In the genomic region with DNA sequence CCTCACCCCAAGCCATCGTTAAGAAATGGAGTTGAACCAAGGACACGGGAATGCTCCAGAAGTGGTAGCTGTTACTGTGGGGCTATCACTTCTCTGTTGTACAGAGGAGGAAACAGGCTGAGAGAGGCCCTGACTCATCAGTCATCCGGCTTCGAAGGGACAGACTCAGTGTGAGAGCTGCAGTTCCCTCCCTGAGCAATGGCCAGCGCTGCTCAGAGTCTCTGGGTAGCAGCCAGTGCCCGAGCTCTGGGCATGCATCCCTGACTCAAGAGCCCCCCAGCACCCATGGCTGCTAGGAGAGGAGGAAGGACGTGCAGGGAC, we compare ENCODE assay signal across 13 cellular contexts.
DNase-seq lines count a peak whose midpoint lies in the region; ATAC-seq and TF ChIP-seq lines count a peak whose summit lies in the region.
"Had no signal": no experiment of that assay in that cellular context is flagged by ENCODE, and none has a peak within 500 bp of the region (broad histone marks: within the 10 kb centered on the region; RNA-seq: fewer than 3 reads in every experiment).

No MANE protein-coding gene starts in this region.

- TF ChIP-seq EP300 in tibial nerve (IDR thresholded peaks at IDR 0.05), result no peak

- H3K27me3 ChIP-seq in HAP-1 (ENCODE audit: low read depth) (no peaks in the 10 kb centered on the region), tibial nerve (no peaks in the 10 kb centered on the region)
- H3K27me3 ChIP-seq: upper lobe of left lung had no signal

- no peak overlapping the region for H3K27ac ChIP-seq in tibial nerve
- H3K27ac ChIP-seq: upper lobe of left lung had no signal

- no peak for DNase-seq in activated naive CD8-positive, alpha-beta T cell treated with anti-CD3 and anti-CD28 coated beads, Interleukin-2, amount 10 ng/mL, durations not matched to agents 7 days and 5 days
- no peak for DNase-seq in activated naive CD8-positive, alpha-beta T cell treated with anti-CD3 and anti-CD28 coated beads, Interleukin-2, amount 50 U/mL, for 24 hours
- peak; percentile 18 for DNase-seq in astrocyte of the cerebellum (ENCODE audit: low read depth)
- peak; percentile 24 for DNase-seq in globus pallidus (ENCODE audit: low spot score)
- DNase-seq in stimulated activated effector memory CD8-positive, alpha-beta T cell treated with anti-CD3 and anti-CD28 coated beads, Interleukin-12 subunit alpha, Interleukin-12 subunit beta, amount 100 ng/mL, for 72 hours (ENCODE audit: low spot score in 2 of 2), result no peak
- DNase-seq in HAP-1 (ENCODE audit: low spot score in 2 of 2), result no peak
- no peak for DNase-seq in inferior parietal cortex (ENCODE audit: extremely low spot score)
- no peak for DNase-seq in tibial nerve (ENCODE audit: low spot score in 2 of 2)
- DNase-seq: DND-41; effector memory CD8-positive, alpha-beta T cell; OCI-M1 had no signal

- peaks cover 1% of the 10 kb centered on the region for H3K36me3 Mint-ChIP-seq in activated naive CD8-positive, alpha-beta T cell treated with anti-CD3 and anti-CD28 coated beads, Interleukin-2, amount 10 ng/mL, durations not matched to agents 7 days and 5 days
- H3K36me3 Mint-ChIP-seq in activated naive CD8-positive, alpha-beta T cell treated with anti-CD3 and anti-CD28 coated beads, Interleukin-2, amount 50 U/mL, for 24 hours (ENCODE audit: low read depth), result peaks cover 7% of the 10 kb centered on the region
- H3K36me3 Mint-ChIP-seq in stimulated activated effector memory CD8-positive, alpha-beta T cell treated with anti-CD3 and anti-CD28 coated beads, Interleukin-12 subunit alpha, Interleukin-12 subunit beta, amount 100 ng/mL, for 72 hours, result peaks cover 42% of the 10 kb centered on the region

- H3K9me3 ChIP-seq in HAP-1 (no peaks in the 10 kb centered on the region), tibial nerve (no peaks in the 10 kb centered on the region)
- H3K9me3 ChIP-seq: upper lobe of left lung had no signal

- no peak overlapping the region for H3K4me3 Mint-ChIP-seq in activated naive CD8-positive, alpha-beta T cell treated with anti-CD3 and anti-CD28 coated beads, Interleukin-2, amount 10 ng/mL, durations not matched to agents 7 days and 5 days
- H3K4me3 Mint-ChIP-seq in activated naive CD8-positive, alpha-beta T cell treated with anti-CD3 and anti-CD28 coated beads, Interleukin-2, amount 50 U/mL, for 24 hours, result no peak overlapping the region
- no peak overlapping the region for H3K4me3 Mint-ChIP-seq in stimulated activated effector memory CD8-positive, alpha-beta T cell treated with anti-CD3 and anti-CD28 coated beads, Interleukin-12 subunit alpha, Interleukin-12 subunit beta, amount 100 ng/mL, for 72 hours
- H3K4me3 Mint-ChIP-seq: effector memory CD8-positive, alpha-beta T cell had no signal

- H3K36me3 ChIP-seq in HAP-1 (replicated peaks), result no peaks in the 10 kb centered on the region
- peaks cover 0 to 43% (median 0%) of the 10 kb centered on the region in 3 donors for H3K36me3 ChIP-seq in tibial nerve

- no peaks in the 10 kb centered on the region for H3K27me3 Mint-ChIP-seq in activated naive CD8-positive, alpha-beta T cell treated with anti-CD3 and anti-CD28 coated beads, Interleukin-2, amount 10 ng/mL, durations not matched to agents 7 days and 5 days
- no peaks in the 10 kb centered on the region for H3K27me3 Mint-ChIP-seq in activated naive CD8-positive, alpha-beta T cell treated with anti-CD3 and anti-CD28 coated beads, Interleukin-2, amount 50 U/mL, for 24 hours
- H3K27me3 Mint-ChIP-seq: effector memory CD8-positive, alpha-beta T cell had no signal

- POLR2A ChIA-PET in activated naive CD8-positive, alpha-beta T cell treated with anti-CD3 and anti-CD28 coated beads, Interleukin-2, amount 10 ng/mL, durations not matched to agents 7 days and 5 days (lab: Charles Lee), result no interaction called here

- no peak for TF ChIP-seq POLR2A in tibial nerve (IDR thresholded peaks at IDR 0.05)

- no peaks in the 10 kb centered on the region for H3K4me1 ChIP-seq in HAP-1
- H3K4me1 ChIP-seq in tibial nerve, result peaks cover 0 to 22% (median 0%) of the 10 kb centered on the region in 4 donors
- H3K4me1 ChIP-seq: upper lobe of left lung had no signal

- WGBS in tibial nerve, 2 donors, result 82 to 90% methylated on average over 7 of the region's 7 CpGs

- ATAC-seq in activated naive CD8-positive, alpha-beta T cell treated with anti-CD3 and anti-CD28 coated beads, Interleukin-2, amount 10 ng/mL, durations not matched to agents 7 days and 5 days (ENCODE audit: low read depth), result no peak
- ATAC-seq in activated naive CD8-positive, alpha-beta T cell treated with anti-CD3 and anti-CD28 coated beads, Interleukin-2, amount 50 U/mL, for 24 hours, result no peak
- ATAC-seq in stimulated activated effector memory CD8-positive, alpha-beta T cell treated with anti-CD3 and anti-CD28 coated beads, Interleukin-12 subunit alpha, Interleukin-12 subunit beta, amount 100 ng/mL, for 72 hours, result no peak
- ATAC-seq: effector memory CD8-positive, alpha-beta T cell; right cardiac atrium had no signal

- in situ Hi-C loops in astrocyte of the cerebellum (cut with HindIII; ENCODE audit: low sequenced_read_pairs) (no loop called here), HAP-1 (cut with MboI; ENCODE audit: low sequenced_read_pairs) (no loop called here)

- H3K27ac Mint-ChIP-seq in activated naive CD8-positive, alpha-beta T cell treated with anti-CD3 and anti-CD28 coated beads, Interleukin-2, amount 10 ng/mL, durations not matched to agents 7 days and 5 days, result peak overlapping the region; percentile 30
- no peak overlapping the region for H3K27ac Mint-ChIP-seq in activated naive CD8-positive, alpha-beta T cell treated with anti-CD3 and anti-CD28 coated beads, Interleukin-2, amount 50 U/mL, for 24 hours
- peak overlapping the region; percentile 90 for H3K27ac Mint-ChIP-seq in stimulated activated effector memory CD8-positive, alpha-beta T cell treated with anti-CD3 and anti-CD28 coated beads, Interleukin-12 subunit alpha, Interleukin-12 subunit beta, amount 100 ng/mL, for 72 hours

- peaks cover 13% of the 10 kb centered on the region for H3K4me1 Mint-ChIP-seq in activated naive CD8-positive, alpha-beta T cell treated with anti-CD3 and anti-CD28 coated beads, Interleukin-2, amount 10 ng/mL, durations not matched to agents 7 days and 5 days
- peaks cover 10% of the 10 kb centered on the region for H3K4me1 Mint-ChIP-seq in activated naive CD8-positive, alpha-beta T cell treated with anti-CD3 and anti-CD28 coated beads, Interleukin-2, amount 50 U/mL, for 24 hours
- H3K4me1 Mint-ChIP-seq in stimulated activated effector memory CD8-positive, alpha-beta T cell treated with anti-CD3 and anti-CD28 coated beads, Interleukin-12 subunit alpha, Interleukin-12 subunit beta, amount 100 ng/mL, for 72 hours, result peaks cover 56% of the 10 kb centered on the region

- no peaks in the 10 kb centered on the region for H3K9me3 Mint-ChIP-seq in activated naive CD8-positive, alpha-beta T cell treated with anti-CD3 and anti-CD28 coated beads, Interleukin-2, amount 10 ng/mL, durations not matched to agents 7 days and 5 days
- no peaks in the 10 kb centered on the region for H3K9me3 Mint-ChIP-seq in activated naive CD8-positive, alpha-beta T cell treated with anti-CD3 and anti-CD28 coated beads, Interleukin-2, amount 50 U/mL, for 24 hours
- H3K9me3 Mint-ChIP-seq in stimulated activated effector memory CD8-positive, alpha-beta T cell treated with anti-CD3 and anti-CD28 coated beads, Interleukin-12 subunit alpha, Interleukin-12 subunit beta, amount 100 ng/mL, for 72 hours, result no peaks in the 10 kb centered on the region
- H3K9me3 Mint-ChIP-seq: effector memory CD8-positive, alpha-beta T cell had no signal

- TF ChIP-seq CTCF in astrocyte of the cerebellum (IDR thresholded peaks at IDR 0.05; ENCODE audit: low read depth, low read length, missing control alignments) (no peak), tibial nerve (IDR thresholded peaks at IDR 0.05) (no peak)

- H3K4me3 ChIP-seq in astrocyte of the cerebellum (ENCODE audit: low read depth, low read length) (no peak overlapping the region), HAP-1 (no peak overlapping the region), tibial nerve (no peak overlapping the region)
- H3K4me3 ChIP-seq: upper lobe of left lung had no signal

Comparison
In these comparisons a context has a peak if more than half of its experiments do, and no peak if none do; other contexts are left out.
1. DNase-seq: peak in astrocyte of the cerebellum (single experiment) and globus pallidus (single experiment); none in activated naive CD8-positive, alpha-beta T cell treated with anti-CD3 and anti-CD28 coated beads, Interleukin-2, amount 10 ng/mL, durations not matched to agents 7 days and 5 days (single experiment), activated naive CD8-positive, alpha-beta T cell treated with anti-CD3 and anti-CD28 coated beads, Interleukin-2, amount 50 U/mL, for 24 hours (single experiment), stimulated activated effector memory CD8-positive, alpha-beta T cell treated with anti-CD3 and anti-CD28 coated beads, Interleukin-12 subunit alpha, Interleukin-12 subunit beta, amount 100 ng/mL, for 72 hours (0 of 2), HAP-1 (0 of 2), inferior parietal cortex (single experiment) and tibial nerve (0 of 2).